In genomic region chrX:42992199-42992943, GRCh38 we compare ENCODE assay signal across 1 cellular context.
TF ChIP-seq lines count a peak whose summit lies in the region.

No MANE protein-coding gene starts in this region.

TF ChIP-seq in GM23338, 12 proteins besides CTCF, POLR2A, EP300 and RAD21 (continued from another document):
- TF ChIP-seq ZNF462 (CRISPR knock-in tag; IDR thresholded peaks at IDR 0.05): no peak
- TF ChIP-seq ZNF331 (CRISPR knock-in tag; IDR thresholded peaks at IDR 0.05; ENCODE audit: low read depth): no peak
- TF ChIP-seq JUNB (IDR thresholded peaks at IDR 0.05; ENCODE audit: unreplicated experiment): no peak
- TF ChIP-seq STAT1 (IDR thresholded peaks at IDR 0.05; ENCODE audit: unreplicated experiment): no peak
- TF ChIP-seq POLR2AphosphoS5 (IDR thresholded peaks at IDR 0.05; ENCODE audit: low read depth): no peak
- no peak for TF ChIP-seq REST (IDR thresholded peaks at IDR 0.05; ENCODE audit: unreplicated experiment)
- no peak for TF ChIP-seq ZNF114 (CRISPR knock-in tag; IDR thresholded peaks at IDR 0.05)
- no peak for TF ChIP-seq EZH2phosphoT487 (IDR thresholded peaks at IDR 0.05; ENCODE audit: unreplicated experiment)
- no peak for TF ChIP-seq NANOG (IDR thresholded peaks at IDR 0.05; ENCODE audit: borderline replicate concordance)
- TF ChIP-seq EZH2 (IDR thresholded peaks at IDR 0.05; ENCODE audit: low read depth, unreplicated experiment): no peak
- TF ChIP-seq ETS1 (IDR thresholded peaks at IDR 0.05): no peak
